Comparison of ENCODE assay signal across 19 cellular contexts in the genomic region with DNA sequence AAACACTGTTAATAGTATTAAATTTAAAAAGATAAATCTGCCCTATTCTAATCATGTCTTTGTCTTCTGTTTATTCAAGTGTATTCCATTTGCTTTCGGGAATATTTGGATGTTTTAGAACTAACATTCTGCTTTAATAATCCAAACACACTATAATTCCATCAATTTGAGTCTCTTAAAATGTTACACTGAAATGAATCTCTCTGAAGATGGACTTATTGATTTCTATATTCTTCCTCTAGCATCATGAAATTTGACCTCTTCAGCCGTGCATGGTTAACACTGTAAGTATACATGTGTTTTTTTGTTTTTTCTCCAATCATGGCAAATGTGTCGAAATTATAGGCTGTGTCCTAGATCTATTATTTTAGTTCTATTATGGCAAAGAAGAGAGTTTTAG.
DNase-seq lines count a peak whose midpoint lies in the region; ATAC-seq lines count a peak whose summit lies in the region.
"Had no signal": no experiment of that assay in that cellular context is flagged by ENCODE, and none has a peak within 500 bp of the region (broad histone marks: within the 10 kb centered on the region; RNA-seq: fewer than 3 reads in every experiment).

No MANE protein-coding gene starts in this region.

- no peaks in the 10 kb centered on the region for H3K27me3 ChIP-seq in layer of hippocampus (ENCODE audit: control insufficient read depth, insufficient read depth, low read length)

- ATAC-seq in HG03565 (IDR thresholded peaks at IDR 0.05; ENCODE audit: unreplicated experiment): no peak
- no peak for ATAC-seq in HG03442 (IDR thresholded peaks at IDR 0.05; ENCODE audit: unreplicated experiment)
- ATAC-seq in GM21447 (IDR thresholded peaks at IDR 0.05; ENCODE audit: unreplicated experiment): no peak
- no peak for ATAC-seq in GM21515 (IDR thresholded peaks at IDR 0.05; ENCODE audit: unreplicated experiment)
- ATAC-seq: T-cell had no signal

- peak; percentile 55 for DNase-seq in DMS53 (lab: John Stamatoyannopoulos, UW)
- DNase-seq in NCI-H2081 (lab: John Stamatoyannopoulos, UW): peak; percentile 28 to 86
- DNase-seq in NCI-H774 (lab: John Stamatoyannopoulos, UW): peak; percentile 68
- DNase-seq: AML-193; Calu3; CD4-positive, CD25-positive, alpha-beta regulatory T cell; DMS79 treated with DMSO at 0.1 percent for 48 hours; GDM1; GM23248; KBM-7; NCI-H1092; NCI-H2029; NCI-H524 treated with DMSO at 0.1 percent for 48 hours; T-cell had no signal

- H3K27ac ChIP-seq in layer of hippocampus (ENCODE audit: low read depth, low read length): peak overlapping the region; percentile 78
- H3K27ac ChIP-seq: GM23248 had no signal
